Comparison of ENCODE assay signal across 21 cellular contexts in genomic region chrX:118215346-118215745, GRCh38.
A peak's percentile ranks its signal among the peaks of the same experiment; 100 is the strongest.
DNase-seq lines count a peak whose midpoint lies in the region; ATAC-seq and TF ChIP-seq lines count a peak whose summit lies in the region.
"Had no signal": no experiment of that assay in that cellular context is flagged by ENCODE, and none has a peak within 500 bp of the region (broad histone marks: within the 10 kb centered on the region; RNA-seq: fewer than 3 reads in every experiment).

No MANE protein-coding gene starts in this region.

- TF ChIP-seq CTCF in ascending aorta (IDR thresholded peaks at IDR 0.05) (no peak), upper lobe of left lung (IDR thresholded peaks at IDR 0.05) (no peak), Calu3 (IDR thresholded peaks at IDR 0.05; ENCODE audit: unreplicated experiment) (no peak)

- no peak overlapping the region for H3K27ac ChIP-seq in ascending aorta
- H3K27ac ChIP-seq in upper lobe of left lung: no peak overlapping the region
- H3K27ac ChIP-seq: 22Rv1 had no signal

- intact Hi-C loops in ascending aorta (cut with DNase I) (no loop called here), Calu3 (cut with micrococcal nuclease; ENCODE audit: unreplicated experiment) (no loop called here)

- H3K4me1 ChIP-seq in ascending aorta (no peaks in the 10 kb centered on the region), upper lobe of left lung (no peaks in the 10 kb centered on the region)

- H3K27ac Mint-ChIP-seq in Calu3 (ENCODE audit: unreplicated experiment): no peak overlapping the region
- H3K27ac Mint-ChIP-seq: IgD-negative memory B cell had no signal

- CTCF ChIA-PET in Calu3 (lab: Charles Lee): no interaction called here

- no peak for TF ChIP-seq EP300 in upper lobe of left lung (IDR thresholded peaks at IDR 0.05)

- in situ Hi-C loops in SK-MEL-5 (cut with HindIII; ENCODE audit: low pct_unique_long_range_greater_than_20kb, low sequenced_read_pairs): no loop called here

- H3K4me3 ChIP-seq in ascending aorta (no peak overlapping the region), upper lobe of left lung (no peak overlapping the region)
- H3K4me3 ChIP-seq: GM12878 had no signal

- BruUV-seq in Calu3 (replicated peaks; lab: Mats Ljungman, UMichigan): no TSS peak

- no peak overlapping the region for H3K4me3 Mint-ChIP-seq in Calu3 (ENCODE audit: low read depth, unreplicated experiment)
- H3K4me3 Mint-ChIP-seq: IgD-negative memory B cell had no signal

- H3K9me3 Mint-ChIP-seq in Calu3 (ENCODE audit: low read depth, unreplicated experiment): peaks cover 2% of the 10 kb centered on the region
- H3K9me3 Mint-ChIP-seq: IgD-negative memory B cell had no signal

- no peak for TF ChIP-seq POLR2A in upper lobe of left lung (IDR thresholded peaks at IDR 0.05)

- DNase-seq in DMS153 (lab: John Stamatoyannopoulos, UW): peak; percentile 3
- DNase-seq in DMS153 treated with DMSO at 0.1 percent for 48 hours (lab: John Stamatoyannopoulos, UW; ENCODE audit: unreplicated experiment): no peak
- peak; percentile 0 for DNase-seq in SK-MEL-5 (ENCODE audit: low read depth, low spot score)
- peak; percentile 15 for DNase-seq in glomerular visceral epithelial cell (ENCODE audit: extremely low spot score)
- no peak for DNase-seq in ascending aorta (ENCODE audit: low spot score in 2 of 2)
- DNase-seq in upper lobe of left lung: no peak
- no peak for DNase-seq in activated CD4-positive, alpha-beta T cell treated with anti-CD3 and anti-CD28 coated beads, Interleukin-2, amount 50 U/mL, for 4 hours
- DNase-seq in Calu3: no peak
- DNase-seq: GF-D8; GOT3; Kasumi-1; NCI-H1105; NCI-H1694; NCI-H2081 treated with DMSO at 0.1 percent for 48 hours; NCI-H748 treated with DMSO at 0.1 percent for 48 hours; NK-92 treated with Interleukin-12 subunit alpha and Interleukin-12 subunit beta, amount 100 ng/mL, for 24 hours; Right ventricle myocardium superior had no signal

- ATAC-seq in upper lobe of left lung (ENCODE audit: low FRiP score in 2 of 2): no peak
- ATAC-seq: GM12878 had no signal

- H3K36me3 Mint-ChIP-seq in Calu3 (ENCODE audit: insufficient read depth, unreplicated experiment): no peaks in the 10 kb centered on the region
- H3K36me3 Mint-ChIP-seq: CD14-positive monocyte, IgD-negative memory B cell had no signal

- H3K27me3 ChIP-seq in ascending aorta (no peaks in the 10 kb centered on the region), upper lobe of left lung (no peaks in the 10 kb centered on the region)

- H3K36me3 ChIP-seq in ascending aorta (no peaks in the 10 kb centered on the region), upper lobe of left lung (no peaks in the 10 kb centered on the region)

- H3K27me3 Mint-ChIP-seq in Calu3 (ENCODE audit: unreplicated experiment): no peaks in the 10 kb centered on the region

- 26 to 34% methylated on average over 2 of the region's 2 CpGs for WGBS in upper lobe of left lung, 2 donors

- H3K4me1 Mint-ChIP-seq in Calu3 (ENCODE audit: low read depth, unreplicated experiment): no peaks in the 10 kb centered on the region

- H3K9me3 ChIP-seq in ascending aorta (no peaks in the 10 kb centered on the region), upper lobe of left lung (no peaks in the 10 kb centered on the region)

Comparison
In these comparisons a context has a peak if more than half of its experiments do, and no peak if none do; other contexts are left out.
1. DNase-seq: peak in DMS153 (single experiment), SK-MEL-5 (single experiment) and glomerular visceral epithelial cell (single experiment); none in DMS153 treated with DMSO at 0.1 percent for 48 hours (single experiment), ascending aorta (0 of 2), upper lobe of left lung (0 of 2), activated CD4-positive, alpha-beta T cell treated with anti-CD3 and anti-CD28 coated beads, Interleukin-2, amount 50 U/mL, for 4 hours (0 of 2) and Calu3 (single experiment).